Comparison of ENCODE assay signal across 8 cellular contexts in the genomic region with DNA sequence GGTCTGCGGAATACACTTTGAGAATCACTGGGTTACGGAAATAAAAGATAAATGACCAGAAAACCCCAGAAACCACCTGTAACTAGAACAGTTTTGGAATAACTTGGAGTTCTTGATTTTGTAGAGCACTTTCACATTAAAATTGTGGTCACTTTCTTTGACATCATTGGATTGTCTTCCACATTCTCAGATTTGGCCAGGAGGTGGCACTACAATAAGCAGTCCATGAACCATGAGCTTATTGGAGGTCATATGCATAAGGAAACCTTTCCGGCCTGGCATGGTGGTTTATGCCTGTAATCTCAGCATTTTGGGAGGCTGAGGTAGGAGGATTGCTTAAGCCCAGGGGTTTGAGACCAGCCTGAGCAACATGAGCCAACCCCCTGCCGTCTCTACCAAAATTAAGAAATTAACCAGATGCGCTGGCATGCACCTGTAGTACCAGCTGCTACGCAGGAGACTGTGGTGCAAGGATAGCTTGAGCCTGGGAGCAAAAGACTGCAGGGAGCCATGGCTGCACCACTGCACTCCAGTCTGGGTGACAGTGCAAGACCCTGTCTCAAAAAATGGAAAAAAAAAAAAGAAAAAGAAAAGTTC.
DNase-seq lines count a peak whose midpoint lies in the region; ATAC-seq, FAIRE-seq and TF ChIP-seq lines count a peak whose summit lies in the region.

No MANE protein-coding gene starts in this region.

- no peak overlapping the region for H3K27ac ChIP-seq in keratinocyte (ENCODE audit: control insufficient read depth, insufficient read depth, low read length)

- TF ChIP-seq CTCF in keratinocyte (optimal IDR thresholded peaks at IDR 0.05 in 1 of 3, IDR thresholded peaks at IDR 0.05 in 1 of 3, conservative IDR thresholded peaks at IDR 0.05 in 1 of 3; ENCODE audit: extremely low read depth in 1 of 3, insufficient read depth in 2 of 3, low read length in 3 of 3) = peak; percentile 61 to 68 (median 63)

- DNase-seq in activated T-cell treated with anti-CD3 and anti-CD28 coated beads for 1 hour (ENCODE audit: low read depth) (peak; percentile 23), HAP-1 (ENCODE audit: low spot score in 2 of 2) (peak; percentile 31 to 53), NCI-H226 (peak; percentile 34), keratinocyte (ENCODE audit: low read depth, low spot score) (no peak)
- no peak for DNase-seq in activated T-cell treated with anti-CD3 and anti-CD28 coated beads, Interleukin-2, amount 50 U/mL, for 24 hours
- peak; percentile 3 for DNase-seq in activated naive CD8-positive, alpha-beta T cell treated with anti-CD3 and anti-CD28 coated beads, Interleukin-2, amount 50 U/mL, for 16 hours (ENCODE audit: low read depth, low spot score)
- DNase-seq in stimulated activated CD8-positive, alpha-beta memory T cell treated with anti-CD3 and anti-CD28 coated beads, Interleukin-7, amount 100 ng/mL, for 24 hours (ENCODE audit: low read depth) = peak; percentile 10

- H3K4me3 Mint-ChIP-seq in activated T-cell treated with anti-CD3 and anti-CD28 coated beads, Interleukin-2, amount 50 U/mL, for 24 hours = no peak overlapping the region

- H3K4me1 ChIP-seq in HAP-1 (no peaks in the 10 kb centered on the region), keratinocyte (ENCODE audit: control insufficient read depth, extremely low read depth, insufficient read depth, low read length) (no peaks in the 10 kb centered on the region)

- H4K20me1 ChIP-seq in keratinocyte (ENCODE audit: control insufficient read depth, extremely low read depth, insufficient read depth, low read length) = no peaks in the 10 kb centered on the region

- H3K9me3 ChIP-seq in HAP-1 (no peaks in the 10 kb centered on the region), keratinocyte (ENCODE audit: control insufficient read depth, low read depth, low read length) (no peaks in the 10 kb centered on the region)

- peaks cover 17% of the 10 kb centered on the region for H3K27me3 Mint-ChIP-seq in activated T-cell treated with anti-CD3 and anti-CD28 coated beads, Interleukin-2, amount 50 U/mL, for 24 hours

- H3K79me2 ChIP-seq in keratinocyte (ENCODE audit: control insufficient read depth, insufficient read depth, low read length) = no peaks in the 10 kb centered on the region

- FAIRE-seq in keratinocyte (lab: Jason Lieb, UNC) = peak; percentile 90

- H2AFZ ChIP-seq in keratinocyte (ENCODE audit: control insufficient read depth, low read length) = no peak overlapping the region

- H3K4me2 ChIP-seq in keratinocyte (ENCODE audit: control insufficient read depth, extremely low read depth, insufficient read depth, low read depth, low read length) = no peak overlapping the region

- no peak for ATAC-seq in HG03442 (IDR thresholded peaks at IDR 0.05; ENCODE audit: unreplicated experiment)

- no peak overlapping the region for H3K4me3 ChIP-seq in HAP-1
- no peak overlapping the region for H3K4me3 ChIP-seq in keratinocyte (ENCODE audit: control insufficient read depth in 2 of 3, extremely low read depth in 1 of 3, insufficient read depth in 2 of 3, low read depth in 1 of 3, low read length in 3 of 3)

- H3K9me1 ChIP-seq in keratinocyte (ENCODE audit: control insufficient read depth, extremely low read depth, insufficient read depth, low read length) = no peaks in the 10 kb centered on the region

- H3K4me1 Mint-ChIP-seq in activated T-cell treated with anti-CD3 and anti-CD28 coated beads, Interleukin-2, amount 50 U/mL, for 24 hours (ENCODE audit: low read depth) = peaks cover 1% of the 10 kb centered on the region

- no peaks in the 10 kb centered on the region for H3K27me3 ChIP-seq in HAP-1 (ENCODE audit: low read depth)
- H3K27me3 ChIP-seq in keratinocyte (ENCODE audit: control insufficient read depth, extremely low read depth, insufficient read depth, low read length) = peaks cover 3% of the 10 kb centered on the region

- no peak overlapping the region for H3K9ac ChIP-seq in keratinocyte (ENCODE audit: control insufficient read depth, extremely low read depth, insufficient read depth, low read length)

- no peaks in the 10 kb centered on the region for H3K36me3 Mint-ChIP-seq in activated T-cell treated with anti-CD3 and anti-CD28 coated beads, Interleukin-2, amount 50 U/mL, for 24 hours (ENCODE audit: low read depth)

- in situ Hi-C loops in HAP-1 (cut with MboI; ENCODE audit: low sequenced_read_pairs) = no loop called here

- no peaks in the 10 kb centered on the region for H3K36me3 ChIP-seq in HAP-1 (replicated peaks)
- H3K36me3 ChIP-seq in keratinocyte (ENCODE audit: control insufficient read depth in 2 of 2, extremely low read depth in 1 of 2, insufficient read depth in 2 of 2, low read length in 2 of 2) = no peaks in the 10 kb centered on the region

- dilution Hi-C loops in keratinocyte (cut with MboI; ENCODE audit: extremely low pct_ligation_motif_present, low sequenced_read_pairs) = no loop called here

- H3K27ac Mint-ChIP-seq in activated T-cell treated with anti-CD3 and anti-CD28 coated beads, Interleukin-2, amount 50 U/mL, for 24 hours = no peak overlapping the region

- H3K9me3 Mint-ChIP-seq in activated T-cell treated with anti-CD3 and anti-CD28 coated beads, Interleukin-2, amount 50 U/mL, for 24 hours = no peaks in the 10 kb centered on the region

Comparison
In these comparisons a context has a peak if more than half of its experiments do, and no peak if none do; other contexts are left out.
1. DNase-seq: peak in activated T-cell treated with anti-CD3 and anti-CD28 coated beads for 1 hour (single experiment), HAP-1 (2 of 2), NCI-H226 (single experiment), activated naive CD8-positive, alpha-beta T cell treated with anti-CD3 and anti-CD28 coated beads, Interleukin-2, amount 50 U/mL, for 16 hours (single experiment) and stimulated activated CD8-positive, alpha-beta memory T cell treated with anti-CD3 and anti-CD28 coated beads, Interleukin-7, amount 100 ng/mL, for 24 hours (single experiment); none in activated T-cell treated with anti-CD3 and anti-CD28 coated beads, Interleukin-2, amount 50 U/mL, for 24 hours (single experiment) and keratinocyte (single experiment).